In the genomic region with DNA sequence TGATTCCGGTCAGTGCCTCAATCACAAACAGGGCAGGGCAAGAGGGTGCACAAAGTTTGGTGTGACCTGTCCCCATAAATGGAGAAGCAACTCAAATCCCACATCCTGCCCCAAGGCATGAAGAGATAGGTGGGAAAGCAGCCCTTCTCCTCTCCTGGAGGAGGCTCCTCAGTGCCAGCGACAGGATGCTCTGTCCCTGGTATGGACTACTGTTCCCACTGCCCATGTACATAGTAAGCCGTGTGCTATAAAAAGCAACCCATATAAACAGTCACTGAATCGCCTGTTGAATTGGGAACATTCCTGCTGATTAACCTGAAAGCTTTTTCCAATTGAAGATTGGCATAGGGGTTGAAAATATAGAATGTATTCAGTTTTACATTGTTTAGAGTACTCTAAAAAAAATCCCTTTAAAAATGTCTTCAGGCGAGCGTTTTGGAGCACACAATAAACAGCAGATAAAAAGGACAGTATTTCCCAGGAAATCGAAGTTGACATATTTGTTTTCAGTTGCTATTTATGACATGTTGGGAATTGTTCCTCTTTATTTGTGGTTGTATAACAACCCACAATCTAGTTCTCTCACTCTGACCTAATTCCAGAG, we compare ENCODE assay signal across 14 cellular contexts.
DNase-seq lines count a peak whose midpoint lies in the region; ATAC-seq and TF ChIP-seq lines count a peak whose summit lies in the region.
"Had no signal": no experiment of that assay in that cellular context is flagged by ENCODE, and none has a peak within 500 bp of the region (broad histone marks: within the 10 kb centered on the region; RNA-seq: fewer than 3 reads in every experiment).

No MANE protein-coding gene starts in this region.

- H3K4me2 ChIP-seq in trophoblast cell (ENCODE audit: low read length), result no peak overlapping the region

- no peak overlapping the region for H4K8ac ChIP-seq in trophoblast cell (ENCODE audit: low read depth, low read length)

- no peak overlapping the region for H2AFZ ChIP-seq in trophoblast cell (ENCODE audit: insufficient read depth, low read length, poor library complexity)

- no peaks in the 10 kb centered on the region for H3K27me3 ChIP-seq in right atrium auricular region
- no peaks in the 10 kb centered on the region for H3K27me3 ChIP-seq in trophoblast cell (ENCODE audit: insufficient read depth, low read length)
- H3K27me3 ChIP-seq in upper lobe of right lung, result no peaks in the 10 kb centered on the region

- H3K36me3 ChIP-seq in right atrium auricular region, result no peaks in the 10 kb centered on the region
- no peaks in the 10 kb centered on the region for H3K36me3 ChIP-seq in trophoblast cell (ENCODE audit: control insufficient read depth in 1 of 2, insufficient read depth in 2 of 2, low read length in 2 of 2)
- no peaks in the 10 kb centered on the region for H3K36me3 ChIP-seq in upper lobe of right lung
- H3K36me3 ChIP-seq: HAP-1 had no signal

- no peak overlapping the region for H2BK120ac ChIP-seq in trophoblast cell (ENCODE audit: insufficient read depth, low read length, poor library complexity)

- intact Hi-C loops in Right ventricle myocardium superior (cut with DNase I), result no loop called here
- intact Hi-C loops in upper lobe of right lung (cut with DNase I), result no loop called here

- no peak overlapping the region for H2BK5ac ChIP-seq in trophoblast cell (ENCODE audit: low read depth, low read length, poor library complexity)

- H3K18ac ChIP-seq in trophoblast cell (ENCODE audit: low read length), result no peak overlapping the region

- H3K23ac ChIP-seq in trophoblast cell (ENCODE audit: low read length), result peak overlapping the region; percentile 45

- no peak overlapping the region for H3K4me3 ChIP-seq in right atrium auricular region
- no peak overlapping the region for H3K4me3 ChIP-seq in trophoblast cell (ENCODE audit: low read depth, low read length)
- H3K4me3 ChIP-seq in upper lobe of right lung, result no peak overlapping the region
- H3K4me3 ChIP-seq: HAP-1 had no signal

- H3K27ac ChIP-seq in right atrium auricular region (no peak overlapping the region), trophoblast cell (ENCODE audit: low read depth, low read length) (no peak overlapping the region), upper lobe of right lung (no peak overlapping the region)

- H3K79me1 ChIP-seq in trophoblast cell (ENCODE audit: low read length), result no peaks in the 10 kb centered on the region

- no peaks in the 10 kb centered on the region for H3K79me2 ChIP-seq in trophoblast cell (ENCODE audit: control insufficient read depth, insufficient read depth, low read length, poor library complexity)

- H3K4me1 ChIP-seq in right atrium auricular region, result no peaks in the 10 kb centered on the region
- H3K4me1 ChIP-seq in trophoblast cell (ENCODE audit: control insufficient read depth in 1 of 2, insufficient read depth in 2 of 2, low read length in 2 of 2), result no peaks in the 10 kb centered on the region
- peaks cover 5% of the 10 kb centered on the region for H3K4me1 ChIP-seq in upper lobe of right lung
- H3K4me1 ChIP-seq: Caco-2, HAP-1 had no signal

- DNase-seq in Right ventricle myocardium superior, result no peak
- no peak for DNase-seq in right atrium auricular region (ENCODE audit: low spot score)
- peak; percentile 13 for DNase-seq in CD1c-positive myeloid dendritic cell (ENCODE audit: extremely low spot score)
- DNase-seq in trophoblast cell, result no peak
- no peak for DNase-seq in upper lobe of right lung
- DNase-seq: Caco-2; CD4-positive, CD25-positive, alpha-beta regulatory T cell; CD8-positive, alpha-beta T cell; DMS153; DND-41; GOT3; HFFc6 had no signal

- WGBS in trophoblast cell (ENCODE audit: extremely low coverage, insufficient coverage, insufficient read length), result no CpG with 5 or more reads among the region's 7 CpGs

- H3K9me3 ChIP-seq in right atrium auricular region (no peaks in the 10 kb centered on the region), trophoblast cell (ENCODE audit: insufficient read depth, low read depth, low read length) (no peaks in the 10 kb centered on the region), upper lobe of right lung (no peaks in the 10 kb centered on the region)
- H3K9me3 ChIP-seq: Caco-2, HAP-1 had no signal

- TF ChIP-seq CTCF in right atrium auricular region (IDR thresholded peaks at IDR 0.05), result no peak
- no peak for TF ChIP-seq CTCF in upper lobe of right lung (IDR thresholded peaks at IDR 0.05)

- no peak overlapping the region for H4K91ac ChIP-seq in trophoblast cell (ENCODE audit: low read depth, low read length)

- peak; percentile 73 for ATAC-seq in Right ventricle myocardium superior (ENCODE audit: poor library complexity)
- ATAC-seq in upper lobe of right lung, result peak; percentile 53
- no peak for ATAC-seq in HG03139 (IDR thresholded peaks at IDR 0.05; ENCODE audit: unreplicated experiment)
- ATAC-seq: CD8-positive, alpha-beta T cell had no signal

- no peak overlapping the region for H2AK5ac ChIP-seq in trophoblast cell (ENCODE audit: low read length)

- no peak overlapping the region for H4K12ac ChIP-seq in trophoblast cell (ENCODE audit: low read depth, low read length)

- no peak overlapping the region for H2BK12ac ChIP-seq in trophoblast cell (ENCODE audit: low read length)

- H3K14ac ChIP-seq in trophoblast cell (ENCODE audit: low read length), result no peak overlapping the region

- no peak overlapping the region for H3K9ac ChIP-seq in trophoblast cell (ENCODE audit: low read length)

- H3K4ac ChIP-seq in trophoblast cell (ENCODE audit: low read depth, low read length), result no peak overlapping the region
